In the genomic region with DNA sequence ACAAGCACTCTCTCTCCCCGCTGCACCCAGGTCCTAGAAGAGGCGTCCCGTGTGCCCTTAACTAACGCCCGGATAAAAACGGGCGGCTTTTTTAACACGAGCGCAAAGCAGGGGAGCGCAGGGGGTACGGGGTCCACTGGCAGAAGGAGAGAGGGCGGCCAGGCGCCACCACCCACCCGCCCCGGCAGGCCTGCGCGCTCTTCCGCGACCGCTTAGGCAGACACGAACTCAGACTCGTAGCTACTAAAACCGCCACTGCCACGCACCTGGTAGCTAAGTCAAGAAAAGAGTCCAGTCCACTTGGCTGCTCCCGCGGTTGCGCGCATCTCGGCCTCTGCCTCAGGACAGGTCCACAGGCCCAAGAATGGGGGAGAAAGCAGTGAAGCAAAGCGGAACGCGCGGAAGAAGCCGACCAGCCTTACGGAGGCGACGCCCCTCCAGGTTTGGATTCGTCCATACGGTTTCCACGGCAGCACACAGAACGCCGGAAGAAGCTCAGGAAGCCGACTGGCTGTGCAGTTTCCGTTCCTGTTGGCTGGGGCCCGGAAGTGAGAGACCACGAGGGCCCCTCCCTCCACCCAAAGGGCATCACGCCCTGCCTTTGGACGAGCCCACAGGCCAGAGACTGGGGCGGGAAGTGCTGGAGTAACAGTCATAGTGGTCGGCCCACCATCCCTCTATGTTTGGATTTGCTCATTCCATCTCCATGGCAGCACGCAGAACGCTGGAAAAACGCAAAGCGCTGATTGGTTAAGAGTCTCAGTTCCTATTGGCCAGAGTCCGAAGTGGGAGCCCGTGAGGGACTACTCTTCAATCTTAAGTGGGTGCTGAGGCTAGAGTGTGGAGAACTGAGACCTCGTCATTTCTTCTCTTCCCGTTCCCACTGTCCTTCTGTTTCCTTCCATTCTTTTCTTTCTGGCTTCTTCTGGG, we compare ENCODE assay signal across 1 cellular context.
TF ChIP-seq lines count a peak whose summit lies in the region.

A gene (minus strand): TSS at position 354 of the 930 bp plus-strand sequence. CDS start 7,344 bp downstream, outside the sequence.

TF ChIP-seq in HepG2, 621 proteins besides CTCF, POLR2A, EP300 and RAD21 (continued from another document and continues in another):
- TF ChIP-seq, protein P1, sequence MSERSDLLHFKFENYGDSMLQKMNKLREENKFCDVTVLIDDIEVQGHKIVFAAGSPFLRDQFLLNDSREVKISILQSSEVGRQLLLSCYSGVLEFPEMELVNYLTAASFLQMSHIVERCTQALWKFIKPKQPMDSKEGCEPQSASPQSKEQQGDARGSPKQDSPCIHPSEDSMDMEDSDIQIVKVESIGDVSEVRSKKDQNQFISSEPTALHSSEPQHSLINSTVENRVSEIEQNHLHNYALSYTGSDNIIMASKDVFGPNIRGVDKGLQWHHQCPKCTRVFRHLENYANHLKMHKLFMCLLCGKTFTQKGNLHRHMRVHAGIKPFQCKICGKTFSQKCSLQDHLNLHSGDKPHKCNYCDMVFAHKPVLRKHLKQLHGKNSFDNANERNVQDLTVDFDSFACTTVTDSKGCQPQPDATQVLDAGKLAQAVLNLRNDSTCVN (CRISPR knock-in tag; IDR thresholded peaks at IDR 0.05; ENCODE audit: borderline replicate concordance) = no peak; the same call in 1 of the 2 replicates
- TF ChIP-seq ZBTB3 (CRISPR knock-in tag; IDR thresholded peaks at IDR 0.05; ENCODE audit: borderline replicate concordance, low read depth) (no peak), SNRNP70 (IDR thresholded peaks at IDR 0.05; ENCODE audit: low read depth, low read length) (no peak), IRX3 (CRISPR knock-in tag; IDR thresholded peaks at IDR 0.05; ENCODE audit: borderline replicate concordance, low read depth) (no peak), FOSL2 (CRISPR knock-in tag; IDR thresholded peaks at IDR 0.05) (peak; percentile 49; the same call in 1 of the 2 replicates), ZNF589 (CRISPR knock-in tag; conservative IDR thresholded peaks at IDR 0.05) (no peak), HNRNPK (IDR thresholded peaks at IDR 0.05; ENCODE audit: low read depth, low read length, poor library complexity, severe bottlenecking) (no peak), ZFP90 (CRISPR knock-in tag; IDR thresholded peaks at IDR 0.05; ENCODE audit: borderline replicate concordance) (no peak), CAMTA2 (CRISPR knock-in tag; IDR thresholded peaks at IDR 0.05; ENCODE audit: borderline replicate concordance) (no peak), MEIS2 (CRISPR knock-in tag; IDR thresholded peaks at IDR 0.05) (no peak), RBM22 (optimal IDR thresholded peaks at IDR 0.05; ENCODE audit: low read length) (peak; percentile 98), NFKBIZ (CRISPR knock-in tag; IDR thresholded peaks at IDR 0.05) (peak; percentile 67; the same call in 1 of the 2 replicates), RAD51 (IDR thresholded peaks at IDR 0.05; ENCODE audit: borderline replicate concordance) (no peak), KLF15 (CRISPR knock-in tag; IDR thresholded peaks at IDR 0.05; ENCODE audit: borderline replicate concordance) (no peak), ZNF660 (CRISPR knock-in tag; IDR thresholded peaks at IDR 0.05; ENCODE audit: borderline replicate concordance, low read depth) (no peak), GPN1 (CRISPR knock-in tag; IDR thresholded peaks at IDR 0.05; ENCODE audit: borderline replicate concordance) (no peak), GLI4 (CRISPR knock-in tag; IDR thresholded peaks at IDR 0.05; ENCODE audit: borderline replicate concordance) (no peak), BORCS8-MEF2B (CRISPR knock-in tag; IDR thresholded peaks at IDR 0.05) (peak; percentile 85; the same call in 1 of the 2 replicates), ZNF367 (CRISPR knock-in tag; IDR thresholded peaks at IDR 0.05; ENCODE audit: borderline replicate concordance) (no peak), U2AF1 (optimal IDR thresholded peaks at IDR 0.05; ENCODE audit: low read depth, low read length) (no peak), ZNF766 (CRISPR knock-in tag; IDR thresholded peaks at IDR 0.05; ENCODE audit: borderline replicate concordance) (no peak), ZMAT3 (CRISPR knock-in tag; conservative IDR thresholded peaks at IDR 0.05) (no peak), ZNF496 (CRISPR knock-in tag; IDR thresholded peaks at IDR 0.05; ENCODE audit: insufficient replicate concordance) (no peak), SP140L (CRISPR knock-in tag; IDR thresholded peaks at IDR 0.05; ENCODE audit: borderline replicate concordance) (peak; percentile 9; the same call in 1 of the 2 replicates), ZNF615 (CRISPR knock-in tag; IDR thresholded peaks at IDR 0.05; ENCODE audit: borderline replicate concordance) (no peak), SNAI1 (CRISPR knock-in tag; IDR thresholded peaks at IDR 0.05; ENCODE audit: borderline replicate concordance) (no peak), JDP2 (CRISPR knock-in tag; IDR thresholded peaks at IDR 0.05; ENCODE audit: borderline replicate concordance) (no peak), FOXC1 (CRISPR knock-in tag; IDR thresholded peaks at IDR 0.05; ENCODE audit: borderline replicate concordance) (no peak), TBP (CRISPR knock-in tag; IDR thresholded peaks at IDR 0.05) (no peak), ATF1 (CRISPR knock-in tag; IDR thresholded peaks at IDR 0.05) (peak; percentile 85), SYNCRIP (IDR thresholded peaks at IDR 0.05; ENCODE audit: insufficient read depth, low read depth, low read length) (no peak), KMT2A (CRISPR knock-in tag; IDR thresholded peaks at IDR 0.05) (peak; percentile 77; the same call in 1 of the 2 replicates), PPARG (CRISPR knock-in tag; conservative IDR thresholded peaks at IDR 0.05) (peak; percentile 24; the same call in 1 of the 2 replicates), ZNF225 (CRISPR knock-in tag; IDR thresholded peaks at IDR 0.05) (no peak; the same call in 1 of the 2 replicates), ZFX (CRISPR knock-in tag; IDR thresholded peaks at IDR 0.05; ENCODE audit: low read depth) (peak; percentile 81), ZNF720 (CRISPR knock-in tag; IDR thresholded peaks at IDR 0.05) (no peak), ZNF337 (CRISPR knock-in tag; IDR thresholded peaks at IDR 0.05; ENCODE audit: borderline replicate concordance, low read depth) (no peak), TCF12 (IDR thresholded peaks at IDR 0.05) (no peak), TCF12 (CRISPR knock-in tag; IDR thresholded peaks at IDR 0.05) (no peak), ZNF3 (CRISPR knock-in tag; IDR thresholded peaks at IDR 0.05) (no peak), MED13 (CRISPR knock-in tag; IDR thresholded peaks at IDR 0.05) (no peak), LCORL (IDR thresholded peaks at IDR 0.05) (no peak), LCORL (CRISPR knock-in tag; IDR thresholded peaks at IDR 0.05) (peak; percentile 57; the same call in 1 of the 2 replicates), ZNF224 (CRISPR knock-in tag; IDR thresholded peaks at IDR 0.05) (peak; percentile 93; the same call in 1 of the 2 replicates), NR2C2 (CRISPR knock-in tag; IDR thresholded peaks at IDR 0.05; ENCODE audit: borderline replicate concordance) (peak; percentile 80; the same call in 1 of the 2 replicates), PTBP1 (IDR thresholded peaks at IDR 0.05; ENCODE audit: low read depth, low read length, poor library complexity, severe bottlenecking) (no peak), ZNF792 (CRISPR knock-in tag; IDR thresholded peaks at IDR 0.05) (peak; percentile 34; the same call in 1 of the 2 replicates), MBNL3 (CRISPR knock-in tag; conservative IDR thresholded peaks at IDR 0.05) (no peak), ZNF160 (CRISPR knock-in tag; IDR thresholded peaks at IDR 0.05) (no peak), ZNF891 (CRISPR knock-in tag; IDR thresholded peaks at IDR 0.05) (no peak), MAFK (conservative IDR thresholded peaks at IDR 0.05 in 1 of 2, IDR thresholded peaks at IDR 0.05 in 1 of 2; ENCODE audit: low read length in 2 of 2) (no peak), ZNF207 (IDR thresholded peaks at IDR 0.05; ENCODE audit: borderline replicate concordance) (no peak)
- TF ChIP-seq, protein P2, sequence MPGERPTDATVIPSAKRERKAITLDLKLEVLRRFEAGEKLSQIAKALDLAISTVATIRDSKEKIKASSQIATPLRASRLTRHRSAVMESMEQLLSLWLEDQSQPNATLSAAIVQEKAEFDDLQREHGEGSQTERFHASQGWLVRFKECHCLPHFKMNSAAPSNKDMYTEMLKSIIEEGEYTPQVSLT (CRISPR knock-in tag; IDR thresholded peaks at IDR 0.05; ENCODE audit: borderline replicate concordance, low read depth) = no peak
- TF ChIP-seq, protein P3, sequence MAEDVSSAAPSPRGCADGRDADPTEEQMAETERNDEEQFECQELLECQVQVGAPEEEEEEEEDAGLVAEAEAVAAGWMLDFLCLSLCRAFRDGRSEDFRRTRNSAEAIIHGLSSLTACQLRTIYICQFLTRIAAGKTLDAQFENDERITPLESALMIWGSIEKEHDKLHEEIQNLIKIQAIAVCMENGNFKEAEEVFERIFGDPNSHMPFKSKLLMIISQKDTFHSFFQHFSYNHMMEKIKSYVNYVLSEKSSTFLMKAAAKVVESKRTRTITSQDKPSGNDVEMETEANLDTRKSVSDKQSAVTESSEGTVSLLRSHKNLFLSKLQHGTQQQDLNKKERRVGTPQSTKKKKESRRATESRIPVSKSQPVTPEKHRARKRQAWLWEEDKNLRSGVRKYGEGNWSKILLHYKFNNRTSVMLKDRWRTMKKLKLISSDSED (CRISPR knock-in tag; IDR thresholded peaks at IDR 0.05) = no peak
- TF ChIP-seq, protein P4, sequence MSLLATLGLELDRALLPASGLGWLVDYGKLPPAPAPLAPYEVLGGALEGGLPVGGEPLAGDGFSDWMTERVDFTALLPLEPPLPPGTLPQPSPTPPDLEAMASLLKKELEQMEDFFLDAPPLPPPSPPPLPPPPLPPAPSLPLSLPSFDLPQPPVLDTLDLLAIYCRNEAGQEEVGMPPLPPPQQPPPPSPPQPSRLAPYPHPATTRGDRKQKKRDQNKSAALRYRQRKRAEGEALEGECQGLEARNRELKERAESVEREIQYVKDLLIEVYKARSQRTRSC (CRISPR knock-in tag; IDR thresholded peaks at IDR 0.05; ENCODE audit: low read depth) = no peak
- TF ChIP-seq, protein P5, sequence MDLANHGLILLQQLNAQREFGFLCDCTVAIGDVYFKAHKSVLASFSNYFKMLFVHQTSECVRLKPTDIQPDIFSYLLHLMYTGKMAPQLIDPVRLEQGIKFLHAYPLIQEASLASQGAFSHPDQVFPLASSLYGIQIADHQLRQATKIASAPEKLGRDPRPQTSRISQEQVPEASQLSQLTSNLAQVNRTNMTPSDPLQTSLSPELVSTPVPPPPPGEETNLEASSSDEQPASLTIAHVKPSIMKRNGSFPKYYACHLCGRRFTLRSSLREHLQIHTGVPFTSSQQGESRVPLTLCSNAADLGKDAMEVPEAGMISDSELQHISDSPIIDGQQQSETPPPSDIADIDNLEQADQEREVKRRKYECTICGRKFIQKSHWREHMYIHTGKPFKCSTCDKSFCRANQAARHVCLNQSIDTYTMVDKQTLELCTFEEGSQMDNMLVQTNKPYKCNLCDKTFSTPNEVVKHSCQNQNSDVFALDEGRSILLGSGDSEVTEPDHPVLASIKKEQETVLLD (CRISPR knock-in tag; IDR thresholded peaks at IDR 0.05; ENCODE audit: low read depth) = no peak
- TF ChIP-seq, protein P6, sequence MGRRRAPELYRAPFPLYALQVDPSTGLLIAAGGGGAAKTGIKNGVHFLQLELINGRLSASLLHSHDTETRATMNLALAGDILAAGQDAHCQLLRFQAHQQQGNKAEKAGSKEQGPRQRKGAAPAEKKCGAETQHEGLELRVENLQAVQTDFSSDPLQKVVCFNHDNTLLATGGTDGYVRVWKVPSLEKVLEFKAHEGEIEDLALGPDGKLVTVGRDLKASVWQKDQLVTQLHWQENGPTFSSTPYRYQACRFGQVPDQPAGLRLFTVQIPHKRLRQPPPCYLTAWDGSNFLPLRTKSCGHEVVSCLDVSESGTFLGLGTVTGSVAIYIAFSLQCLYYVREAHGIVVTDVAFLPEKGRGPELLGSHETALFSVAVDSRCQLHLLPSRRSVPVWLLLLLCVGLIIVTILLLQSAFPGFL (CRISPR knock-in tag; IDR thresholded peaks at IDR 0.05) = no peak
- TF ChIP-seq, protein P7, sequence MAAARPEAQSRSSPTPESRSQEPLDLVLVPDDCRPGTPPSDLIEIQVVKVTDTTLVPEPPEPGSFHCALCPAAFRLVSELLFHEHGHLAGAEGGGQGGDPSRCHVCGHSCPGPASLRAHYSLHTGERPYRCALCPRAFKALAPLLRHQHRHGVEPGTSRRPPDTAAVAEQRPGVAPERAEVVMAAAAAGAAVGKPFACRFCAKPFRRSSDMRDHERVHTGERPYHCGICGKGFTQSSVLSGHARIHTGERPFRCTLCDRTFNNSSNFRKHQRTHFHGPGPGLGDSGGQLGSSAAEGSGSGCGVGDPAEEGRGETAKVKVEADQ (CRISPR knock-in tag; IDR thresholded peaks at IDR 0.05; ENCODE audit: borderline replicate concordance) = no peak
- TF ChIP-seq, protein P8, sequence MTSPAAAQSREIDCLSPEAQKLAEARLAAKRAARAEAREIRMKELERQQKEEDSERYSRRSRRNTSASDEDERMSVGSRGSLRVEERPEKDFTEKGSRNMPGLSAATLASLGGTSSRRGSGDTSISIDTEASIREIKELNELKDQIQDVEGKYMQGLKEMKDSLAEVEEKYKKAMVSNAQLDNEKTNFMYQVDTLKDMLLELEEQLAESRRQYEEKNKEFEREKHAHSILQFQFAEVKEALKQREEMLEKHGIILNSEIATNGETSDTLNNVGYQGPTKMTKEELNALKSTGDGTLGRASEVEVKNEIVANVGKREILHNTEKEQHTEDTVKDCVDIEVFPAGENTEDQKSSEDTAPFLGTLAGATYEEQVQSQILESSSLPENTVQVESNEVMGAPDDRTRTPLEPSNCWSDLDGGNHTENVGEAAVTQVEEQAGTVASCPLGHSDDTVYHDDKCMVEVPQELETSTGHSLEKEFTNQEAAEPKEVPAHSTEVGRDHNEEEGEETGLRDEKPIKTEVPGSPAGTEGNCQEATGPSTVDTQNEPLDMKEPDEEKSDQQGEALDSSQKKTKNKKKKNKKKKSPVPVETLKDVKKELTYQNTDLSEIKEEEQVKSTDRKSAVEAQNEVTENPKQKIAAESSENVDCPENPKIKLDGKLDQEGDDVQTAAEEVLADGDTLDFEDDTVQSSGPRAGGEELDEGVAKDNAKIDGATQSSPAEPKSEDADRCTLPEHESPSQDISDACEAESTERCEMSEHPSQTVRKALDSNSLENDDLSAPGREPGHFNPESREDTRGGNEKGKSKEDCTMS (CRISPR knock-in tag; conservative IDR thresholded peaks at IDR 0.05) = no peak
- TF ChIP-seq, protein P9, sequence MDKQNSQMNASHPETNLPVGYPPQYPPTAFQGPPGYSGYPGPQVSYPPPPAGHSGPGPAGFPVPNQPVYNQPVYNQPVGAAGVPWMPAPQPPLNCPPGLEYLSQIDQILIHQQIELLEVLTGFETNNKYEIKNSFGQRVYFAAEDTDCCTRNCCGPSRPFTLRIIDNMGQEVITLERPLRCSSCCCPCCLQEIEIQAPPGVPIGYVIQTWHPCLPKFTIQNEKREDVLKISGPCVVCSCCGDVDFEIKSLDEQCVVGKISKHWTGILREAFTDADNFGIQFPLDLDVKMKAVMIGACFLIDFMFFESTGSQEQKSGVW (CRISPR knock-in tag; IDR thresholded peaks at IDR 0.05; ENCODE audit: borderline replicate concordance) = no peak
- TF ChIP-seq, protein P10, sequence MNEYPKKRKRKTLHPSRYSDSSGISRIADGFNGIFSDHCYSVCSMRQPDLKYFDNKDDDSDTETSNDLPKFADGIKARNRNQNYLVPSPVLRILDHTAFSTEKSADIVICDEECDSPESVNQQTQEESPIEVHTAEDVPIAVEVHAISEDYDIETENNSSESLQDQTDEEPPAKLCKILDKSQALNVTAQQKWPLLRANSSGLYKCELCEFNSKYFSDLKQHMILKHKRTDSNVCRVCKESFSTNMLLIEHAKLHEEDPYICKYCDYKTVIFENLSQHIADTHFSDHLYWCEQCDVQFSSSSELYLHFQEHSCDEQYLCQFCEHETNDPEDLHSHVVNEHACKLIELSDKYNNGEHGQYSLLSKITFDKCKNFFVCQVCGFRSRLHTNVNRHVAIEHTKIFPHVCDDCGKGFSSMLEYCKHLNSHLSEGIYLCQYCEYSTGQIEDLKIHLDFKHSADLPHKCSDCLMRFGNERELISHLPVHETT (CRISPR knock-in tag; conservative IDR thresholded peaks at IDR 0.05) = no peak
